ENCODE assay signal across 1 cellular context in genomic region chr6:116550796-116551195, GRCh38.
TF ChIP-seq lines count a peak whose summit lies in the region.

No MANE protein-coding gene starts in this region.

TF ChIP-seq in HepG2, 621 proteins besides CTCF, POLR2A, EP300 and RAD21 (continued from another document):
- no peak for TF ChIP-seq ZNF142 (CRISPR knock-in tag; IDR thresholded peaks at IDR 0.05)
- no peak for TF ChIP-seq JUNB (CRISPR knock-in tag; IDR thresholded peaks at IDR 0.05; ENCODE audit: borderline replicate concordance)
- no peak for TF ChIP-seq IRX3 (CRISPR knock-in tag; IDR thresholded peaks at IDR 0.05; ENCODE audit: borderline replicate concordance, low read depth)
- no peak for TF ChIP-seq MAFF (IDR thresholded peaks at IDR 0.05; ENCODE audit: low read depth, low read length)
- no peak for TF ChIP-seq SOX6 (IDR thresholded peaks at IDR 0.05)
- peak; percentile 81 for TF ChIP-seq SOX6 (CRISPR knock-in tag; IDR thresholded peaks at IDR 0.05)
- no peak for TF ChIP-seq POLR2G (IDR thresholded peaks at IDR 0.05; ENCODE audit: low read depth, low read length)
- TF ChIP-seq ZNF430 (CRISPR knock-in tag; IDR thresholded peaks at IDR 0.05) = 0 out of 2 replicates have a peak, but pooled peaks have one; percentile 17
- TF ChIP-seq NONO (IDR thresholded peaks at IDR 0.05) = no peak
- TF ChIP-seq NONO (CRISPR knock-in tag; conservative IDR thresholded peaks at IDR 0.05) = peak; percentile 51
- no peak for TF ChIP-seq ZNF326 (CRISPR knock-in tag; IDR thresholded peaks at IDR 0.05; ENCODE audit: borderline replicate concordance)
- TF ChIP-seq ZKSCAN8 (CRISPR knock-in tag; IDR thresholded peaks at IDR 0.05; ENCODE audit: borderline replicate concordance) = no peak
- TF ChIP-seq LBX2 (CRISPR knock-in tag; IDR thresholded peaks at IDR 0.05; ENCODE audit: borderline replicate concordance) = no peak
- TF ChIP-seq RBM39 (IDR thresholded peaks at IDR 0.05; ENCODE audit: low read depth, low read length, poor library complexity, severe bottlenecking) = no peak
- no peak for TF ChIP-seq ZNF615 (CRISPR knock-in tag; IDR thresholded peaks at IDR 0.05; ENCODE audit: borderline replicate concordance)
- TF ChIP-seq SRY (CRISPR knock-in tag; IDR thresholded peaks at IDR 0.05) = no peak
- no peak for TF ChIP-seq CBX2 (IDR thresholded peaks at IDR 0.05; ENCODE audit: low read depth, low read length)
- TF ChIP-seq CBX2 (CRISPR knock-in tag; IDR thresholded peaks at IDR 0.05; ENCODE audit: low read depth) = no peak; the same call in 1 of the 2 replicates
- TF ChIP-seq ZBTB34 (CRISPR knock-in tag; IDR thresholded peaks at IDR 0.05) = peak; percentile 69; the same call in 1 of the 2 replicates
- TF ChIP-seq FOXO1 (CRISPR knock-in tag; IDR thresholded peaks at IDR 0.05) = peak; percentile 62; the same call in 1 of the 2 replicates
- TF ChIP-seq NFAT5 (CRISPR knock-in tag; IDR thresholded peaks at IDR 0.05) = no peak
- TF ChIP-seq SYNCRIP (IDR thresholded peaks at IDR 0.05; ENCODE audit: insufficient read depth, low read depth, low read length) = no peak
- no peak for TF ChIP-seq ZNF318 (CRISPR knock-in tag; IDR thresholded peaks at IDR 0.05)
- TF ChIP-seq CAMTA2 (CRISPR knock-in tag; IDR thresholded peaks at IDR 0.05; ENCODE audit: borderline replicate concordance) = no peak
- TF ChIP-seq KDM2A (CRISPR knock-in tag; IDR thresholded peaks at IDR 0.05; ENCODE audit: borderline replicate concordance, low read depth) = no peak
- no peak for TF ChIP-seq SCMH1 (CRISPR knock-in tag; IDR thresholded peaks at IDR 0.05; ENCODE audit: borderline replicate concordance)
- no peak for TF ChIP-seq SNAPC2 (CRISPR knock-in tag; IDR thresholded peaks at IDR 0.05)
- no peak for TF ChIP-seq ZNF556 (CRISPR knock-in tag; IDR thresholded peaks at IDR 0.05; ENCODE audit: borderline replicate concordance)
- TF ChIP-seq MATR3 (CRISPR knock-in tag; IDR thresholded peaks at IDR 0.05) = no peak
- TF ChIP-seq ZNF510 (CRISPR knock-in tag; IDR thresholded peaks at IDR 0.05; ENCODE audit: low read depth) = no peak
- TF ChIP-seq ZNF44 (CRISPR knock-in tag; IDR thresholded peaks at IDR 0.05) = no peak
- no peak for TF ChIP-seq PCBP2 (optimal IDR thresholded peaks at IDR 0.05; ENCODE audit: low read depth, low read length, poor library complexity, severe bottlenecking)
